Comparison of ENCODE assay signal across 1 cellular context in genomic region chr6:157035576-157035975, GRCh38.
TF ChIP-seq lines count a peak whose summit lies in the region.

No MANE protein-coding gene starts in this region.

TF ChIP-seq in GM23338, 12 proteins besides CTCF, POLR2A, EP300 and RAD21 (continued from another document):
- TF ChIP-seq REST (IDR thresholded peaks at IDR 0.05; ENCODE audit: unreplicated experiment) (no peak), STAT1 (IDR thresholded peaks at IDR 0.05; ENCODE audit: unreplicated experiment) (no peak)
TF ChIP-seq in GM23338: peak in this region for 0.
